ENCODE assay signal across 12 cellular contexts in genomic region chr3:150738688-150739087, GRCh38. TPM values are rescaled to one million over a fixed set of nuclear protein-coding genes. Genes with fewer than 3 reads are reported as not detected.
DNase-seq lines count a peak whose midpoint lies in the region; ATAC-seq and TF ChIP-seq lines count a peak whose summit lies in the region.
"Had no signal": no experiment of that assay in that cellular context is flagged by ENCODE, and none has a peak within 500 bp of the region (broad histone marks: within the 10 kb centered on the region; RNA-seq: fewer than 3 reads in every experiment).

No MANE protein-coding gene starts in this region.

- no peak for ATAC-seq in stimulated activated naive B cell treated with anti-CD40 and anti-IgM and Interleukin-4, amounts not matched to agents 10 μg/mL and 1 μg/mL and 100 μg/mL, for 72 hours (replicated peaks)

- peak overlapping the region; percentile 64 for H3K27ac ChIP-seq in PC-9
- peak overlapping the region; percentile 70 for H3K27ac ChIP-seq in epithelial cell of prostate
- H3K27ac ChIP-seq in suprapubic skin, result no peak overlapping the region
- H3K27ac ChIP-seq: ascending aorta, RWPE1 had no signal

- 0 out of 2 replicates have a peak, but pooled peaks cover 5% of the 10 kb centered on the region for H4K20me1 ChIP-seq in PC-9 (ENCODE audit: insufficient read depth)

- H3K9me3 ChIP-seq in PC-9 (ENCODE audit: insufficient read depth, low read depth) (no peaks in the 10 kb centered on the region), suprapubic skin (no peaks in the 10 kb centered on the region)
- H3K9me3 ChIP-seq: ascending aorta, upper lobe of left lung had no signal

- intact Hi-C loops in PC-9 (cut with micrococcal nuclease; ENCODE audit: unreplicated experiment) (loop anchor here (1.0 kb wide), 1 partner anchor 25 kb away; the partner anchor contains the start of gene SIAH2), posterior cingulate gyrus (cut with DNase I) (no loop called here)

- no TSS peak for BruUV-seq in PC-9 (replicated peaks; lab: Mats Ljungman, UMichigan)

- TF ChIP-seq EP300 in suprapubic skin (IDR thresholded peaks at IDR 0.05), result no peak

- H3K27ac Mint-ChIP-seq in activated T-cell treated with anti-CD3 and anti-CD28 coated beads, Interleukin-2, amount 50 U/mL, for 24 hours, result peak overlapping the region; percentile 99
- peak overlapping the region; percentile 99 for H3K27ac Mint-ChIP-seq in stimulated activated naive B cell treated with anti-CD40 and anti-IgM and Interleukin-4, amounts not matched to agents 10 μg/mL and 1 μg/mL and 100 μg/mL, for 72 hours

- no peaks in the 10 kb centered on the region for H3K9me2 ChIP-seq in PC-9 (ENCODE audit: insufficient read depth)

- DNase-seq in activated T-cell treated with anti-CD3 and anti-CD28 coated beads, Interleukin-2, amount 50 U/mL, for 24 hours, result no peak
- DNase-seq in activated T-cell treated with anti-CD3 and anti-CD28 coated beads, Interleukin-2, amount 50 U/mL, for 1 hour, result no peak
- DNase-seq in PC-9 (no peak), epithelial cell of prostate (ENCODE audit: low read depth, low spot score) (no peak), posterior cingulate gyrus (no peak), pons (ENCODE audit: low spot score) (no peak), suprapubic skin (ENCODE audit: low spot score in 2 of 2) (no peak)
- no peak for DNase-seq in stimulated activated naive B cell treated with anti-CD40 and anti-IgM and Interleukin-4, amounts not matched to agents 10 μg/mL and 1 μg/mL and 100 μg/mL, for 72 hours
- DNase-seq: upper lobe of left lung had no signal

- H3K27me3 ChIP-seq in PC-9 (ENCODE audit: insufficient read depth, low read depth), result no peaks in the 10 kb centered on the region
- no peaks in the 10 kb centered on the region for H3K27me3 ChIP-seq in suprapubic skin
- H3K27me3 ChIP-seq: ascending aorta, upper lobe of left lung had no signal

- H3K4me3 ChIP-seq in PC-9 (no peak overlapping the region), suprapubic skin (no peak overlapping the region)
- H3K4me3 ChIP-seq: ascending aorta, upper lobe of left lung had no signal

- H3K27me3 Mint-ChIP-seq in activated T-cell treated with anti-CD3 and anti-CD28 coated beads, Interleukin-2, amount 50 U/mL, for 24 hours, result no peaks in the 10 kb centered on the region
- no peaks in the 10 kb centered on the region for H3K27me3 Mint-ChIP-seq in stimulated activated naive B cell treated with anti-CD40 and anti-IgM and Interleukin-4, amounts not matched to agents 10 μg/mL and 1 μg/mL and 100 μg/mL, for 72 hours

- TF ChIP-seq CTCF in PC-9 (conservative IDR thresholded peaks at IDR 0.05) (no peak), suprapubic skin (IDR thresholded peaks at IDR 0.05) (no peak)

- TF ChIP-seq POLR2A in suprapubic skin (IDR thresholded peaks at IDR 0.05), result no peak

- 39% methylated on average over 4 of the region's 4 CpGs for WGBS in suprapubic skin

- no peak overlapping the region for H2AFZ ChIP-seq in PC-9

- H3K4me2 ChIP-seq in PC-9, result peak overlapping the region; percentile 5; the same call in 1 of the 2 replicates

- CTCF ChIA-PET in PC-9 (lab: Charles Lee), result no interaction called here

- peaks cover 83% of the 10 kb centered on the region for H3K4me1 Mint-ChIP-seq in activated T-cell treated with anti-CD3 and anti-CD28 coated beads, Interleukin-2, amount 50 U/mL, for 24 hours (ENCODE audit: low read depth)
- peaks cover 60 to 90% of the 10 kb centered on the region in 2 donors for H3K4me1 Mint-ChIP-seq in stimulated activated naive B cell treated with anti-CD40 and anti-IgM and Interleukin-4, amounts not matched to agents 10 μg/mL and 1 μg/mL and 100 μg/mL, for 72 hours

- peaks cover 13% of the 10 kb centered on the region; the same call in 1 of the 2 replicates for H3F3A ChIP-seq in PC-9 (ENCODE audit: insufficient read depth, low read depth)

- peaks cover 36% of the 10 kb centered on the region for H3K4me1 ChIP-seq in PC-9 (replicated peaks; ENCODE audit: insufficient read depth)
- H3K4me1 ChIP-seq in suprapubic skin, result peaks cover 30% of the 10 kb centered on the region

- no peaks in the 10 kb centered on the region for H3K9me3 Mint-ChIP-seq in activated T-cell treated with anti-CD3 and anti-CD28 coated beads, Interleukin-2, amount 50 U/mL, for 24 hours
- H3K9me3 Mint-ChIP-seq in stimulated activated naive B cell treated with anti-CD40 and anti-IgM and Interleukin-4, amounts not matched to agents 10 μg/mL and 1 μg/mL and 100 μg/mL, for 72 hours, result peaks cover 0 to 3% of the 10 kb centered on the region in 2 donors

- H3K36me3 ChIP-seq in PC-9 (ENCODE audit: low read depth) (no peaks in the 10 kb centered on the region), suprapubic skin (peaks cover 18% of the 10 kb centered on the region)

- POLR2A ChIA-PET in PC-9 (lab: Charles Lee; ENCODE audit: unreplicated experiment), result interaction anchor here (0.5 to 0.7 kb wide), 2 partner anchors 11 to 207 kb away, joined by 3 to 7 read pairs; no protein-coding TSS in a partner anchor

- peaks cover 11% of the 10 kb centered on the region for H3K79me2 ChIP-seq in PC-9 (ENCODE audit: low read depth)

- H3K4me3 Mint-ChIP-seq in activated T-cell treated with anti-CD3 and anti-CD28 coated beads, Interleukin-2, amount 50 U/mL, for 24 hours, result peak overlapping the region; percentile 57
- H3K4me3 Mint-ChIP-seq in stimulated activated naive B cell treated with anti-CD40 and anti-IgM and Interleukin-4, amounts not matched to agents 10 μg/mL and 1 μg/mL and 100 μg/mL, for 72 hours, result peak overlapping the region; percentile 19 to 30

- H3K36me3 Mint-ChIP-seq in activated T-cell treated with anti-CD3 and anti-CD28 coated beads, Interleukin-2, amount 50 U/mL, for 24 hours (ENCODE audit: low read depth), result peaks cover 76% of the 10 kb centered on the region
- peaks cover 46 to 79% of the 10 kb centered on the region in 2 donors for H3K36me3 Mint-ChIP-seq in stimulated activated naive B cell treated with anti-CD40 and anti-IgM and Interleukin-4, amounts not matched to agents 10 μg/mL and 1 μg/mL and 100 μg/mL, for 72 hours

RNA-seq across cellular contexts. Expression of gene SIAH2, which starts 24.3 kb away (rescaled TPM):
- total RNA-seq in PC-9 (2021) (19.4 and 20.3 TPM in 2 replicates), suprapubic skin (10 to 100 TPM; 49.5 to 95.7 (median 81.3) TPM)

RNA-seq across cellular contexts. Expression of gene ERICH6, which starts 35.0 kb away (rescaled TPM):
- total RNA-seq in PC-9 (2021) (not detected in 2 replicates), suprapubic skin (under 1 TPM in 1 of 4 donors, not detected in 3; 0.68 TPM)
- total RNA-seq: ascending aorta, kidney epithelial cell had no signal
